In the genomic region with DNA sequence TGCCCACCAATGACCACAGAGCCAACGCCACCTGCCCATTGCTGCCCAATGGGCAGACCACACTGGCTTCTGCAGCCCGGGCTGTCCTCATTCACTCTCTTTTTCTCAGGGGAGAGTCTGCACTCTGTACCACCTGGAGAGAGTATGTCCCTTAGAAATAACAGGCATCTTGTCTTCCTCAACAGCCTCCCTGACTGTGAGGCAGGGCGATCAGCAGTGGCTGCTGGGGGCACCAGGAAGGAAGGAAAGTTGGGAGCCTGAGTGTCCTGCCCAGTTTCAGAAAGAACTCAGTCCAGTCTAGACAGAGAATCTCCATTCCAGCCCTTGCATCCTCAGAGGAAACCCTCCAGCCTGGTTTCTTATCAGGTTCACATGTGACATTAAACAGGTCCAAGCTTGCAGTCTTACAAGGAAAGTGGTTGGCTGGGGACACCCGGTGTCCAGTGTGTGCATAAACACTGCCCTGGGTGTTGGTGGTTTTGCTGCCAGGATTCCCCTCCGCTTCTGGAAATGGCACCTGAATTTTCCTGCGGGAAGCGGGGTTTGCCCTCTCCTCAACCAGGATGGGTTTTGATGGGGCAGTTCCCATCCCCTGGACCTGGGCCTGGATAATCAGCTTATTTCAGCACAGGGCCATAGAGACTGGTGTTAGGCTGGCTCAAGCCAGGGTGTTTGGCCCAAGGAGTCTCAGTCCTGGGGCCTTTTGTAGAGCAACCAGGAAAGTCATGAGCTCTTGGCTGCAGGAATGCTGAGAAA, we compare ENCODE assay signal across 9 cellular contexts. TPM values are rescaled to one million over a fixed set of nuclear protein-coding genes. Genes with fewer than 3 reads are reported as not detected.
DNase-seq lines count a peak whose midpoint lies in the region; ATAC-seq, FAIRE-seq and TF ChIP-seq lines count a peak whose summit lies in the region.
"Had no signal": no experiment of that assay in that cellular context is flagged by ENCODE, and none has a peak within 500 bp of the region (broad histone marks: within the 10 kb centered on the region; RNA-seq: fewer than 3 reads in every experiment).

No MANE protein-coding gene starts in this region.

- H3K36me3 Mint-ChIP-seq in endodermal cell (ENCODE audit: low read depth) = peaks cover 13% of the 10 kb centered on the region
- no peaks in the 10 kb centered on the region for H3K36me3 Mint-ChIP-seq in naive thymus-derived CD4-positive, alpha-beta T cell

- DNase-seq in DMS 273 (lab: John Stamatoyannopoulos, UW; ENCODE audit: unreplicated experiment) = peak; percentile 50
- DNase-seq in DMS 273 treated with DMSO at 0.1 percent for 48 hours (lab: John Stamatoyannopoulos, UW) = no peak
- peak; percentile 21 for DNase-seq in NCI-H1092 (lab: John Stamatoyannopoulos, UW)
- DNase-seq in endodermal cell = peak; percentile 84
- peak; percentile 71 to 84 for DNase-seq in lung microvascular endothelial cell (ENCODE audit: low read depth in 2 of 2)
- DNase-seq in naive thymus-derived CD4-positive, alpha-beta T cell = no peak
- no peak for DNase-seq in stimulated activated naive CD4-positive, alpha-beta T cell treated with Interleukin-2 at 50 U/mL for 16 hours (lab: John Stamatoyannopoulos, UW)
- no peak for DNase-seq in GM12891 (ENCODE audit: insufficient read length, low spot score)

- no peak for TF ChIP-seq POLR2A in GM12891 (IDR thresholded peaks at IDR 0.05; ENCODE audit: low read depth, low read length)

- 90 to 95% methylated on average over 4 to 7 of the region's 7 CpGs for WGBS in endodermal cell (ENCODE audit: insufficient coverage in 1 of 2, insufficient read length in 1 of 2), 2 experiments

- peaks cover 21% of the 10 kb centered on the region for H3K4me1 Mint-ChIP-seq in endodermal cell
- no peaks in the 10 kb centered on the region for H3K4me1 Mint-ChIP-seq in naive thymus-derived CD4-positive, alpha-beta T cell

- no peak overlapping the region for H3K4me3 ChIP-seq in endodermal cell (ENCODE audit: low read length)
- no peak overlapping the region for H3K4me3 ChIP-seq in naive thymus-derived CD4-positive, alpha-beta T cell (ENCODE audit: low read length)

- H3K27ac ChIP-seq in endodermal cell (ENCODE audit: low read depth, low read length) = no peak overlapping the region
- H3K27ac ChIP-seq in naive thymus-derived CD4-positive, alpha-beta T cell (ENCODE audit: low read depth, low read length) = no peak overlapping the region

- no peaks in the 10 kb centered on the region for H3K27me3 Mint-ChIP-seq in endodermal cell (ENCODE audit: insufficient read depth)
- peaks cover 0 to 26% (median 3%) of the 10 kb centered on the region in 5 donors for H3K27me3 Mint-ChIP-seq in naive thymus-derived CD4-positive, alpha-beta T cell

- CTCF ChIA-PET in naive thymus-derived CD4-positive, alpha-beta T cell (lab: Charles Lee) = no interaction called here

- no peak overlapping the region for H3K4me3 Mint-ChIP-seq in endodermal cell
- H3K4me3 Mint-ChIP-seq in naive thymus-derived CD4-positive, alpha-beta T cell = no peak overlapping the region

- intact Hi-C loops in naive thymus-derived CD4-positive, alpha-beta T cell (cut with micrococcal nuclease) = no loop called here

- no peak for ATAC-seq in naive thymus-derived CD4-positive, alpha-beta T cell

- peaks cover 6% of the 10 kb centered on the region for H3K4me1 ChIP-seq in endodermal cell (ENCODE audit: control insufficient read depth, insufficient read depth, low read length)
- H3K4me1 ChIP-seq in naive thymus-derived CD4-positive, alpha-beta T cell (ENCODE audit: control insufficient read depth in 2 of 2, insufficient read depth in 2 of 2, low read length in 2 of 2) = no peaks in the 10 kb centered on the region

- peak; percentile 77 for TF ChIP-seq CTCF in endodermal cell (conservative IDR thresholded peaks at IDR 0.05)

- no peaks in the 10 kb centered on the region for H3K27me3 ChIP-seq in endodermal cell (ENCODE audit: control insufficient read depth, insufficient read depth, low read length, poor library complexity, severe bottlenecking)
- no peaks in the 10 kb centered on the region for H3K27me3 ChIP-seq in naive thymus-derived CD4-positive, alpha-beta T cell (ENCODE audit: control insufficient read depth in 2 of 2, insufficient read depth in 2 of 2, low read length in 2 of 2)

- H3K9me3 ChIP-seq in endodermal cell (ENCODE audit: control insufficient read depth, low read length) = peaks cover 10% of the 10 kb centered on the region
- no peaks in the 10 kb centered on the region for H3K9me3 ChIP-seq in naive thymus-derived CD4-positive, alpha-beta T cell (ENCODE audit: control insufficient read depth in 2 of 3, low read length in 3 of 3)

- peaks cover 18% of the 10 kb centered on the region for H3K9me3 Mint-ChIP-seq in endodermal cell
- peaks cover 0 to 3% (median 0%) of the 10 kb centered on the region in 11 donors for H3K9me3 Mint-ChIP-seq in naive thymus-derived CD4-positive, alpha-beta T cell

- no peak overlapping the region for H3K27ac Mint-ChIP-seq in endodermal cell
- no peak overlapping the region for H3K27ac Mint-ChIP-seq in naive thymus-derived CD4-positive, alpha-beta T cell

- no peak overlapping the region for H3K9ac ChIP-seq in endodermal cell (ENCODE audit: extremely low read depth, low read length, poor library complexity, severe bottlenecking)

- POLR2A ChIA-PET in naive thymus-derived CD4-positive, alpha-beta T cell (lab: Charles Lee) = no interaction called here

- no peak for FAIRE-seq in GM12891 (lab: Jason Lieb, UNC)
- FAIRE-seq: A204.1 had no signal

- no peaks in the 10 kb centered on the region for H3K36me3 ChIP-seq in endodermal cell (ENCODE audit: control insufficient read depth, insufficient read depth, low read length)
- no peaks in the 10 kb centered on the region for H3K36me3 ChIP-seq in naive thymus-derived CD4-positive, alpha-beta T cell (ENCODE audit: control insufficient read depth in 2 of 3, insufficient read depth in 3 of 3, low read length in 3 of 3)

TF ChIP-seq in GM12891, 5 proteins besides CTCF, POLR2A, EP300 and RAD21:
- TF ChIP-seq POU2F2 (IDR thresholded peaks at IDR 0.05; ENCODE audit: low read depth, low read length) (no peak), TAF1 (IDR thresholded peaks at IDR 0.05; ENCODE audit: low read depth, low read length) (no peak), PAX5 (IDR thresholded peaks at IDR 0.05; ENCODE audit: insufficient read depth, low read length, severe bottlenecking) (no peak), POLR2AphosphoS5 (IDR thresholded peaks at IDR 0.05; ENCODE audit: low read depth, low read length) (no peak), SPI1 (IDR thresholded peaks at IDR 0.05; ENCODE audit: low read depth, low read length) (no peak)

RNA-seq across cellular contexts. Expression of gene SSUH2, which starts 37.1 kb away (rescaled TPM):
- total RNA-seq in endodermal cell (1 to 10 TPM; 5.3 to 7.9 TPM), lung microvascular endothelial cell (0.44 TPM in 1 of 2 replicates, not detected in the other)
- polyA plus RNA-seq in endodermal cell (2013, experiment 1 of 2) = 19.1 TPM
- polyA plus RNA-seq in endodermal cell (2013, experiment 2 of 2) = 22.6 TPM
- total RNA-seq in naive thymus-derived CD4-positive, alpha-beta T cell = not detected
- not detected for polyA plus RNA-seq in naive thymus-derived CD4-positive, alpha-beta T cell
- polyA plus RNA-seq in GM12891 (2012; ENCODE audit: low read depth, missing spikeins) = not detected

Comparison
In these comparisons a context has a peak if more than half of its experiments do, and no peak if none do; other contexts are left out.
1. DNase-seq: peak in DMS 273 (single experiment), NCI-H1092 (single experiment), endodermal cell (single experiment) and lung microvascular endothelial cell (2 of 2); none in DMS 273 treated with DMSO at 0.1 percent for 48 hours (single experiment), naive thymus-derived CD4-positive, alpha-beta T cell (0 of 9), stimulated activated naive CD4-positive, alpha-beta T cell treated with Interleukin-2 at 50 U/mL for 16 hours (single experiment) and GM12891 (single experiment).